ENCODE assay signal across 28 cellular contexts in genomic region chr1:46220808-46221207, GRCh38. TPM values are rescaled to one million over a fixed set of nuclear protein-coding genes. Genes with fewer than 3 reads are reported as not detected.
DNase-seq lines count a peak whose midpoint lies in the region; ATAC-seq and TF ChIP-seq lines count a peak whose summit lies in the region.
"Had no signal": no experiment of that assay in that cellular context is flagged by ENCODE, and none has a peak within 500 bp of the region (broad histone marks: within the 10 kb centered on the region; RNA-seq: fewer than 3 reads in every experiment).

No MANE protein-coding gene starts in this region.

- no peaks in the 10 kb centered on the region for H3K79me2 ChIP-seq in neural cell (replicated peaks; ENCODE audit: insufficient read depth, low read length)

- POLR2A ChIA-PET in HEK293 (lab: Yijun Ruan, JAX), result no interaction called here

- H2AFZ ChIP-seq in neural cell (ENCODE audit: low read depth, low read length), result no peak overlapping the region
- H2AFZ ChIP-seq: PC-9 had no signal

- TF ChIP-seq RAD21 in neural cell (conservative IDR thresholded peaks at IDR 0.05), result no peak

- CTCF ChIA-PET in HEK293 (lab: Yijun Ruan, JAX), result interaction anchor here (1.3 to 6.2 kb wide), 4 partner anchors 12 to 185 kb away, joined by 3 to 70 read pairs (median 28); partner anchors contain the start of gene LURAP1

- no peaks in the 10 kb centered on the region for H3K27me3 ChIP-seq in neural cell (ENCODE audit: insufficient read depth, low read depth, low read length)
- H3K27me3 ChIP-seq: heart right ventricle, neutrophil, thyroid gland had no signal

- no peaks in the 10 kb centered on the region for H3F3A ChIP-seq in neural cell (ENCODE audit: insufficient read depth, low read length, poor library complexity, severe bottlenecking)

- ATAC-seq in GM21360 (IDR thresholded peaks at IDR 0.05; ENCODE audit: unreplicated experiment) (no peak), HG02588 (IDR thresholded peaks at IDR 0.05; ENCODE audit: unreplicated experiment) (no peak)
- ATAC-seq: activated CD8-positive, alpha-beta memory T cell treated with anti-CD3 and anti-CD28 coated beads, Interleukin-2, amount 10 ng/mL, durations not matched to agents 7 days and 5 days; activated T-cell treated with anti-CD3 and anti-CD28 coated beads, Interleukin-2, amount 50 U/mL, for 4 hours; heart right ventricle; right cardiac atrium had no signal

- TF ChIP-seq CTCF in HEK293 (tag by site-specific recombination; IDR thresholded peaks at IDR 0.05) (no peak), neural cell (IDR thresholded peaks at IDR 0.05; ENCODE audit: poor library complexity, severe bottlenecking) (no peak)

- no peak overlapping the region for H3K9ac ChIP-seq in neural cell (ENCODE audit: low read length)
- H3K9ac ChIP-seq: SK-N-SH had no signal

- H3K36me3 ChIP-seq in HEK293 (ENCODE audit: control insufficient read depth in 2 of 2, insufficient read depth in 1 of 2, low read length in 2 of 2), result peaks cover 0 to 6% of the 10 kb centered on the region in 2 experiments; a peak in 1 of 3 replicates
- no peaks in the 10 kb centered on the region for H3K36me3 ChIP-seq in neural cell (ENCODE audit: insufficient read depth, low read length)
- H3K36me3 ChIP-seq: thyroid gland had no signal

- no peaks in the 10 kb centered on the region for H3K9me2 ChIP-seq in neural cell (ENCODE audit: insufficient read depth, low read length)
- H3K9me2 ChIP-seq: SK-N-SH had no signal

- no peak overlapping the region for H3K4me2 ChIP-seq in neural cell (ENCODE audit: low read length)
- H3K4me2 ChIP-seq: PC-9, SK-N-SH had no signal

- H3K27ac ChIP-seq in HEK293 (ENCODE audit: extremely low read depth, low read depth, low read length) (no peak overlapping the region), angular gyrus (ENCODE audit: low read depth, low read length) (peak overlapping the region; percentile 99), neural cell (ENCODE audit: low read length) (peak overlapping the region; percentile 33)
- H3K27ac ChIP-seq: heart right ventricle, neutrophil, PC-9, thyroid gland had no signal

- no peaks in the 10 kb centered on the region for H4K20me1 ChIP-seq in neural cell (ENCODE audit: insufficient read depth)

- DNase-seq in stimulated activated CD4-positive, alpha-beta T cell treated with anti-CD3 and anti-CD28 coated beads, Interleukin-2, amount 100 ng/mL, for 24 hours, result no peak
- DNase-seq: activated CD8-positive, alpha-beta memory T cell treated with anti-CD3 and anti-CD28 coated beads, Interleukin-2, amount 10 ng/mL, durations not matched to agents 7 days and 5 days; activated gamma-delta T cell treated with Interleukin-2 at 50 U/mL for 16 hours; activated T-cell treated with anti-CD3 and anti-CD28 coated beads, Interleukin-2, amount 50 U/mL, for 4 hours; AML-193; CD4-positive, CD25-positive, alpha-beta regulatory T cell; cerebellar nuclear complex; DND-41; GF-D8; heart right ventricle; KG1; NCI-H2029; NCI-H510A treated with DMSO at 0.1 percent for 48 hours; NK-92 treated with Interleukin-12 subunit alpha and Interleukin-12 subunit beta, amount 100 ng/mL, for 24 hours; PC-9; posterior cingulate gyrus; right cardiac atrium; SK-N-SH; stimulated activated CD4-positive, alpha-beta T cell treated with anti-CD3 and anti-CD28 coated beads, Interleukin-1b, Interleukin-23, amount 100 ng/mL, for 48 hours; thyroid gland had no signal

- no peak for TF ChIP-seq EP300 in neural cell (conservative IDR thresholded peaks at IDR 0.05; ENCODE audit: poor library complexity, severe bottlenecking)

- no peak overlapping the region for H3K4me3 ChIP-seq in HEK293 (ENCODE audit: low read depth, low read length)
- peak overlapping the region; percentile 47 for H3K4me3 ChIP-seq in neural cell (ENCODE audit: low read length)
- H3K4me3 ChIP-seq: heart right ventricle, PC-9, thyroid gland had no signal

- no peaks in the 10 kb centered on the region for H3K4me1 ChIP-seq in HEK293 (ENCODE audit: control insufficient read depth, insufficient read depth, low read length)

- H3K9me3 ChIP-seq in HEK293 (ENCODE audit: control insufficient read depth, insufficient read depth, low read depth, low read length), result no peaks in the 10 kb centered on the region
- H3K9me3 ChIP-seq in neural cell (ENCODE audit: low read length), result no peaks in the 10 kb centered on the region
- H3K9me3 ChIP-seq: heart right ventricle, neutrophil, SK-N-SH, thyroid gland had no signal

TF ChIP-seq in HEK293, 187 proteins besides CTCF, POLR2A, EP300 and RAD21:
- TF ChIP-seq SP2 (tag by site-specific recombination; IDR thresholded peaks at IDR 0.05) (peak; percentile 31; the same call in 1 of the 2 replicates), SP7 (tag by site-specific recombination; IDR thresholded peaks at IDR 0.05) (no peak), ZNF768 (tag by site-specific recombination; IDR thresholded peaks at IDR 0.05) (no peak), KLF8 (tag by site-specific recombination; IDR thresholded peaks at IDR 0.05) (no peak), TCF7L2 (IDR thresholded peaks at IDR 0.05; ENCODE audit: borderline replicate concordance, low read depth, low read length) (no peak), SALL2 (tag by site-specific recombination; IDR thresholded peaks at IDR 0.05; ENCODE audit: borderline replicate concordance) (no peak), BCL11B (tag by site-specific recombination; IDR thresholded peaks at IDR 0.05; ENCODE audit: low read depth) (no peak), ZBTB6 (tag by site-specific recombination; IDR thresholded peaks at IDR 0.05) (no peak)

TF ChIP-seq in neural cell, 6 proteins besides CTCF, POLR2A, EP300 and RAD21:
- no peak for TF ChIP-seq MXI1 (conservative IDR thresholded peaks at IDR 0.05; ENCODE audit: poor library complexity, severe bottlenecking)
- TF ChIP-seq TAF1 (IDR thresholded peaks at IDR 0.05; ENCODE audit: low read depth), result no peak
- TF ChIP-seq REST (IDR thresholded peaks at IDR 0.05; ENCODE audit: borderline replicate concordance), result no peak
- no peak for TF ChIP-seq POLR2AphosphoS5 (IDR thresholded peaks at IDR 0.05)
- TF ChIP-seq SMC3 (conservative IDR thresholded peaks at IDR 0.05; ENCODE audit: poor library complexity), result no peak
- TF ChIP-seq EZH2 (IDR thresholded peaks at IDR 0.05; ENCODE audit: borderline replicate concordance, insufficient read depth, low read length, poor library complexity, severe bottlenecking), result no peak

RNA-seq across cellular contexts. Expression of gene LURAP1, which starts 17.7 kb away (rescaled TPM):
- 0.50 TPM in 1 of 2 replicates, not detected in the other for polyA plus RNA-seq in neural cell
- 0.49 and 0.58 TPM in 2 replicates for polyA minus RNA-seq in neural cell
- polyA plus RNA-seq: CD4-positive, CD25-positive, alpha-beta regulatory T cell had no signal

RNA-seq across cellular contexts. Expression of gene POMGNT1, which starts 22.6 kb away (rescaled TPM):
- polyA plus RNA-seq in neural cell, result 128 and 147 TPM in 2 replicates
- 55.2 and 56.0 TPM in 2 replicates for polyA minus RNA-seq in neural cell

RNA-seq across cellular contexts. Expression of gene RAD54L, which starts 26.8 kb away (rescaled TPM):
- polyA plus RNA-seq in neural cell, result 1.1 TPM in 1 of 2 replicates, not detected in the other
- polyA minus RNA-seq in neural cell, result 0.46 and 0.97 TPM in 2 replicates

RNA-seq across cellular contexts. Expression of gene P3R3URF, which starts 44.5 kb away (rescaled TPM):
- polyA plus RNA-seq in neural cell, result not detected in 2 replicates
- not detected in 2 replicates for polyA minus RNA-seq in neural cell
- polyA plus RNA-seq: adipose tissue; CD4-positive, CD25-positive, alpha-beta regulatory T cell; endothelial cell of umbilical vein; heart right ventricle; right cardiac atrium; SK-N-SH had no signal

RNA-seq across cellular contexts. Expression of gene TSPAN1, which starts 45.9 kb away (rescaled TPM):
- 0.62 and 0.96 TPM in 2 replicates for polyA plus RNA-seq in neural cell
- polyA minus RNA-seq in neural cell, result not detected in 2 replicates
- polyA plus RNA-seq: CD4-positive, CD25-positive, alpha-beta regulatory T cell had no signal
